In the genomic region with DNA sequence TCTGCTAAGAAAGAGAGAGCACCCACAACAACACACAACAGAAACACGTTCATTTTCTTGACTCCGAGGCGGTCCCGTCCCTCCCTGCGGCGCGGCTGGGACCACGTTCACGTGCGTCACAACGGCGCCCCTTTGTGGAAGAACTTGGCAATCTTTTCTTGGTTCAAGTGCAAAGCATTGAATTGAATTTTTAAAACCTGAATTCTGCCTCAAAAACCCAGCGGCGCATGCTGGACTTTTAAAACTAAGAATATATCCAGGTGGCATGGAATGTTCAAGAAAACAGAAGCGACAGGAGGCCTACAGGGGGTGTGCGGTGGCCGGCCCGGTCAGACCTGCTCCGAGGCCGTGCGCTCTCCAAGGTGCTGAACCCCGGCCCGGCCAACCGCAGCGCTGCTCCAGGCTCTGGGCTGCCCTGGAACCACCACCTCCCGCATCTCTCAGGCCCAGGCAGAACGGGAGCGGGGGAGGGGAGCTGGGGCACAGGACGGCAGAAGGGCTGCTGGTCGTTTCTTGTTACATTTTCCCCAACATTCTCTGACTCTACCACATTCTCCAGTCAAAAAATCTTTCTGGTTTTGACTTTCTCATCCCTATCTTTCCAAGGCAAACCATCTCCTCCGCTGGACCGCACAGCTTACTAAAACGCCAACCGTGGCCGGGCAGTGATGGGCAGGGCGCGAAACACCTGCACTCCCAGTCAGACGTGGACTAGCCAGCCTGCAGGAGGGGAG, we compare ENCODE assay signal across 1 cellular context.
TF ChIP-seq lines count a peak whose summit lies in the region.

No MANE protein-coding gene starts in this region.

TF ChIP-seq in HepG2, 621 proteins besides CTCF, POLR2A, EP300 and RAD21 (continued from another document and continues in another):
- TF ChIP-seq, protein P1, sequence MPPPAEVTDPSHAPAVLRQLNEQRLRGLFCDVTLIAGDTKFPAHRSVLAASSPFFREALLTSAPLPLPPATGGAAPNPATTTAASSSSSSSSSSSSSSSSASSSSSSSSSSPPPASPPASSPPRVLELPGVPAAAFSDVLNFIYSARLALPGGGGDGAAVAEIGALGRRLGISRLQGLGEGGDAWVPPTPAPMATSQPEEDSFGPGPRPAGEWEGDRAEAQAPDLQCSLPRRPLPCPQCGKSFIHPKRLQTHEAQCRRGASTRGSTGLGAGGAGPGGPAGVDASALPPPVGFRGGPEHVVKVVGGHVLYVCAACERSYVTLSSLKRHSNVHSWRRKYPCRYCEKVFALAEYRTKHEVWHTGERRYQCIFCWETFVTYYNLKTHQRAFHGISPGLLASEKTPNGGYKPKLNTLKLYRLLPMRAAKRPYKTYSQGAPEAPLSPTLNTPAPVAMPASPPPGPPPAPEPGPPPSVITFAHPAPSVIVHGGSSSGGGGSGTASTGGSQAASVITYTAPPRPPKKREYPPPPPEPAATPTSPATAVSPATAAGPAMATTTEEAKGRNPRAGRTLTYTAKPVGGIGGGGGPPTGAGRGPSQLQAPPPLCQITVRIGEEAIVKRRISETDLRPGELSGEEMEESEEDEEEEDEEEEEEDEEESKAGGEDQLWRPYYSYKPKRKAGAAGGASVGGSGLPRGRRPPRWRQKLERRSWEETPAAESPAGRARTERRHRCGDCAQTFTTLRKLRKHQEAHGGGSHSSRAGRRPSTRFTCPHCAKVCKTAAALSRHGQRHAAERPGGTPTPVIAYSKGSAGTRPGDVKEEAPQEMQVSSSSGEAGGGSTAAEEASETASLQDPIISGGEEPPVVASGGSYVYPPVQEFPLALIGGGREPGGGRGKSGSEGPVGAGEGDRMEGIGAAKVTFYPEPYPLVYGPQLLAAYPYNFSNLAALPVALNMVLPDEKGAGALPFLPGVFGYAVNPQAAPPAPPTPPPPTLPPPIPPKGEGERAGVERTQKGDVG (CRISPR knock-in tag; IDR thresholded peaks at IDR 0.05; ENCODE audit: borderline replicate concordance) = peak; percentile 88; the same call in 1 of the 2 replicates
- no peak for TF ChIP-seq NCOR1 (IDR thresholded peaks at IDR 0.05; ENCODE audit: borderline replicate concordance, low read length)
- TF ChIP-seq ZNF333 (CRISPR knock-in tag; IDR thresholded peaks at IDR 0.05; ENCODE audit: borderline replicate concordance) = peak; percentile 87; the same call in 1 of the 2 replicates
- no peak for TF ChIP-seq ZNF556 (CRISPR knock-in tag; IDR thresholded peaks at IDR 0.05; ENCODE audit: borderline replicate concordance)
- TF ChIP-seq, protein P2, sequence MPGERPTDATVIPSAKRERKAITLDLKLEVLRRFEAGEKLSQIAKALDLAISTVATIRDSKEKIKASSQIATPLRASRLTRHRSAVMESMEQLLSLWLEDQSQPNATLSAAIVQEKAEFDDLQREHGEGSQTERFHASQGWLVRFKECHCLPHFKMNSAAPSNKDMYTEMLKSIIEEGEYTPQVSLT (CRISPR knock-in tag; IDR thresholded peaks at IDR 0.05; ENCODE audit: borderline replicate concordance, low read depth) = no peak
- TF ChIP-seq, protein P3, sequence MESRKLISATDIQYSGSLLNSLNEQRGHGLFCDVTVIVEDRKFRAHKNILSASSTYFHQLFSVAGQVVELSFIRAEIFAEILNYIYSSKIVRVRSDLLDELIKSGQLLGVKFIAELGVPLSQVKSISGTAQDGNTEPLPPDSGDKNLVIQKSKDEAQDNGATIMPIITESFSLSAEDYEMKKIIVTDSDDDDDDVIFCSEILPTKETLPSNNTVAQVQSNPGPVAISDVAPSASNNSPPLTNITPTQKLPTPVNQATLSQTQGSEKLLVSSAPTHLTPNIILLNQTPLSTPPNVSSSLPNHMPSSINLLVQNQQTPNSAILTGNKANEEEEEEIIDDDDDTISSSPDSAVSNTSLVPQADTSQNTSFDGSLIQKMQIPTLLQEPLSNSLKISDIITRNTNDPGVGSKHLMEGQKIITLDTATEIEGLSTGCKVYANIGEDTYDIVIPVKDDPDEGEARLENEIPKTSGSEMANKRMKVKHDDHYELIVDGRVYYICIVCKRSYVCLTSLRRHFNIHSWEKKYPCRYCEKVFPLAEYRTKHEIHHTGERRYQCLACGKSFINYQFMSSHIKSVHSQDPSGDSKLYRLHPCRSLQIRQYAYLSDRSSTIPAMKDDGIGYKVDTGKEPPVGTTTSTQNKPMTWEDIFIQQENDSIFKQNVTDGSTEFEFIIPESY (CRISPR knock-in tag; IDR thresholded peaks at IDR 0.05) = peak; percentile 95
- TF ChIP-seq KLF12 (CRISPR knock-in tag; IDR thresholded peaks at IDR 0.05; ENCODE audit: borderline replicate concordance) = peak; percentile 97
- TF ChIP-seq, protein P4, sequence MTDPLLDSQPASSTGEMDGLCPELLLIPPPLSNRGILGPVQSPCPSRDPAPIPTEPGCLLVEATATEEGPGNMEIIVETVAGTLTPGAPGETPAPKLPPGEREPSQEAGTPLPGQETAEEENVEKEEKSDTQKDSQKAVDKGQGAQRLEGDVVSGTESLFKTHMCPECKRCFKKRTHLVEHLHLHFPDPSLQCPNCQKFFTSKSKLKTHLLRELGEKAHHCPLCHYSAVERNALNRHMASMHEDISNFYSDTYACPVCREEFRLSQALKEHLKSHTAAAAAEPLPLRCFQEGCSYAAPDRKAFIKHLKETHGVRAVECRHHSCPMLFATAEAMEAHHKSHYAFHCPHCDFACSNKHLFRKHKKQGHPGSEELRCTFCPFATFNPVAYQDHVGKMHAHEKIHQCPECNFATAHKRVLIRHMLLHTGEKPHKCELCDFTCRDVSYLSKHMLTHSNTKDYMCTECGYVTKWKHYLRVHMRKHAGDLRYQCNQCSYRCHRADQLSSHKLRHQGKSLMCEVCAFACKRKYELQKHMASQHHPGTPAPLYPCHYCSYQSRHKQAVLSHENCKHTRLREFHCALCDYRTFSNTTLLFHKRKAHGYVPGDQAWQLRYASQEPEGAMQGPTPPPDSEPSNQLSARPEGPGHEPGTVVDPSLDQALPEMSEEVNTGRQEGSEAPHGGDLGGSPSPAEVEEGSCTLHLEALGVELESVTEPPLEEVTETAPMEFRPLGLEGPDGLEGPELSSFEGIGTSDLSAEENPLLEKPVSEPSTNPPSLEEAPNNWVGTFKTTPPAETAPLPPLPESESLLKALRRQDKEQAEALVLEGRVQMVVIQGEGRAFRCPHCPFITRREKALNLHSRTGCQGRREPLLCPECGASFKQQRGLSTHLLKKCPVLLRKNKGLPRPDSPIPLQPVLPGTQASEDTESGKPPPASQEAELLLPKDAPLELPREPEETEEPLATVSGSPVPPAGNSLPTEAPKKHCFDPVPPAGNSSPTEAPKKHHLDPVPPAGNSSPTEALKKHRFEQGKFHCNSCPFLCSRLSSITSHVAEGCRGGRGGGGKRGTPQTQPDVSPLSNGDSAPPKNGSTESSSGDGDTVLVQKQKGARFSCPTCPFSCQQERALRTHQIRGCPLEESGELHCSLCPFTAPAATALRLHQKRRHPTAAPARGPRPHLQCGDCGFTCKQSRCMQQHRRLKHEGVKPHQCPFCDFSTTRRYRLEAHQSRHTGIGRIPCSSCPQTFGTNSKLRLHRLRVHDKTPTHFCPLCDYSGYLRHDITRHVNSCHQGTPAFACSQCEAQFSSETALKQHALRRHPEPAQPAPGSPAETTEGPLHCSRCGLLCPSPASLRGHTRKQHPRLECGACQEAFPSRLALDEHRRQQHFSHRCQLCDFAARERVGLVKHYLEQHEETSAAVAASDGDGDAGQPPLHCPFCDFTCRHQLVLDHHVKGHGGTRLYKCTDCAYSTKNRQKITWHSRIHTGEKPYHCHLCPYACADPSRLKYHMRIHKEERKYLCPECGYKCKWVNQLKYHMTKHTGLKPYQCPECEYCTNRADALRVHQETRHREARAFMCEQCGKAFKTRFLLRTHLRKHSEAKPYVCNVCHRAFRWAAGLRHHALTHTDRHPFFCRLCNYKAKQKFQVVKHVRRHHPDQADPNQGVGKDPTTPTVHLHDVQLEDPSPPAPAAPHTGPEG (CRISPR knock-in tag; IDR thresholded peaks at IDR 0.05) = peak; percentile 94
- TF ChIP-seq, protein P5, sequence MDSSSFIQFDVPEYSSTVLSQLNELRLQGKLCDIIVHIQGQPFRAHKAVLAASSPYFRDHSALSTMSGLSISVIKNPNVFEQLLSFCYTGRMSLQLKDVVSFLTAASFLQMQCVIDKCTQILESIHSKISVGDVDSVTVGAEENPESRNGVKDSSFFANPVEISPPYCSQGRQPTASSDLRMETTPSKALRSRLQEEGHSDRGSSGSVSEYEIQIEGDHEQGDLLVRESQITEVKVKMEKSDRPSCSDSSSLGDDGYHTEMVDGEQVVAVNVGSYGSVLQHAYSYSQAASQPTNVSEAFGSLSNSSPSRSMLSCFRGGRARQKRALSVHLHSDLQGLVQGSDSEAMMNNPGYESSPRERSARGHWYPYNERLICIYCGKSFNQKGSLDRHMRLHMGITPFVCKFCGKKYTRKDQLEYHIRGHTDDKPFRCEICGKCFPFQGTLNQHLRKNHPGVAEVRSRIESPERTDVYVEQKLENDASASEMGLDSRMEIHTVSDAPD (CRISPR knock-in tag; IDR thresholded peaks at IDR 0.05) = no peak; the same call in 1 of the 2 replicates
- TF ChIP-seq RARA (CRISPR knock-in tag; IDR thresholded peaks at IDR 0.05) = peak; percentile 74
- TF ChIP-seq CCDC6 (CRISPR knock-in tag; IDR thresholded peaks at IDR 0.05) = peak; percentile 71; the same call in 1 of the 2 replicates
- TF ChIP-seq, protein P6, sequence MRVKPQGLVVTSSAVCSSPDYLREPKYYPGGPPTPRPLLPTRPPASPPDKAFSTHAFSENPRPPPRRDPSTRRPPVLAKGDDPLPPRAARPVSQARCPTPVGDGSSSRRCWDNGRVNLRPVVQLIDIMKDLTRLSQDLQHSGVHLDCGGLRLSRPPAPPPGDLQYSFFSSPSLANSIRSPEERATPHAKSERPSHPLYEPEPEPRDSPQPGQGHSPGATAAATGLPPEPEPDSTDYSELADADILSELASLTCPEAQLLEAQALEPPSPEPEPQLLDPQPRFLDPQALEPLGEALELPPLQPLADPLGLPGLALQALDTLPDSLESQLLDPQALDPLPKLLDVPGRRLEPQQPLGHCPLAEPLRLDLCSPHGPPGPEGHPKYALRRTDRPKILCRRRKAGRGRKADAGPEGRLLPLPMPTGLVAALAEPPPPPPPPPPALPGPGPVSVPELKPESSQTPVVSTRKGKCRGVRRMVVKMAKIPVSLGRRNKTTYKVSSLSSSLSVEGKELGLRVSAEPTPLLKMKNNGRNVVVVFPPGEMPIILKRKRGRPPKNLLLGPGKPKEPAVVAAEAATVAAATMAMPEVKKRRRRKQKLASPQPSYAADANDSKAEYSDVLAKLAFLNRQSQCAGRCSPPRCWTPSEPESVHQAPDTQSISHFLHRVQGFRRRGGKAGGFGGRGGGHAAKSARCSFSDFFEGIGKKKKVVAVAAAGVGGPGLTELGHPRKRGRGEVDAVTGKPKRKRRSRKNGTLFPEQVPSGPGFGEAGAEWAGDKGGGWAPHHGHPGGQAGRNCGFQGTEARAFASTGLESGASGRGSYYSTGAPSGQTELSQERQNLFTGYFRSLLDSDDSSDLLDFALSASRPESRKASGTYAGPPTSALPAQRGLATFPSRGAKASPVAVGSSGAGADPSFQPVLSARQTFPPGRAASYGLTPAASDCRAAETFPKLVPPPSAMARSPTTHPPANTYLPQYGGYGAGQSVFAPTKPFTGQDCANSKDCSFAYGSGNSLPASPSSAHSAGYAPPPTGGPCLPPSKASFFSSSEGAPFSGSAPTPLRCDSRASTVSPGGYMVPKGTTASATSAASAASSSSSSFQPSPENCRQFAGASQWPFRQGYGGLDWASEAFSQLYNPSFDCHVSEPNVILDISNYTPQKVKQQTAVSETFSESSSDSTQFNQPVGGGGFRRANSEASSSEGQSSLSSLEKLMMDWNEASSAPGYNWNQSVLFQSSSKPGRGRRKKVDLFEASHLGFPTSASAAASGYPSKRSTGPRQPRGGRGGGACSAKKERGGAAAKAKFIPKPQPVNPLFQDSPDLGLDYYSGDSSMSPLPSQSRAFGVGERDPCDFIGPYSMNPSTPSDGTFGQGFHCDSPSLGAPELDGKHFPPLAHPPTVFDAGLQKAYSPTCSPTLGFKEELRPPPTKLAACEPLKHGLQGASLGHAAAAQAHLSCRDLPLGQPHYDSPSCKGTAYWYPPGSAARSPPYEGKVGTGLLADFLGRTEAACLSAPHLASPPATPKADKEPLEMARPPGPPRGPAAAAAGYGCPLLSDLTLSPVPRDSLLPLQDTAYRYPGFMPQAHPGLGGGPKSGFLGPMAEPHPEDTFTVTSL (CRISPR knock-in tag; IDR thresholded peaks at IDR 0.05; ENCODE audit: borderline replicate concordance) = peak; percentile 43; the same call in 1 of the 2 replicates
- peak; percentile 76 for TF ChIP-seq GZF1 (CRISPR knock-in tag; IDR thresholded peaks at IDR 0.05)
- TF ChIP-seq ZNF768 (CRISPR knock-in tag; IDR thresholded peaks at IDR 0.05) = peak; percentile 83; the same call in 1 of the 2 replicates
- TF ChIP-seq, protein P7, sequence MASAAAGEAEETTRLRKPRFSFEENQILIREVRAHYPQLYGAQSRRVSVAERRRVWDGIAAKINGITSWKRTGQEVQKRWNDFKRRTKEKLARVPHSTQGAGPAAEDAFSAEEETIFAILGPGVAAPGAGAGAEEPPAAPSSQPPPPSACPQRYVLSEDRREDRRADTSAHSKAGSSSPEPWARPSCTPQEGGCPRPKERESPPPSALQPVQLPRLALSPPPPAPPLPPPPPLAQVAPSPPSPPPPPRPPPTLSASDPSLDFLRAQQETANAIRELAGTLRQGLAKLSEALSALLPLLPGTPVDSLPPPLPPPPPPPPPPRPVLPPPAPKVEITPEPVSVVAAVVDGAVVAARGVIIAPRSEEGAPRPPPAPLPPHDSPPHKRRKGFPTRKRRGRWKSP (CRISPR knock-in tag; IDR thresholded peaks at IDR 0.05) = peak; percentile 92
- TF ChIP-seq, protein P8, sequence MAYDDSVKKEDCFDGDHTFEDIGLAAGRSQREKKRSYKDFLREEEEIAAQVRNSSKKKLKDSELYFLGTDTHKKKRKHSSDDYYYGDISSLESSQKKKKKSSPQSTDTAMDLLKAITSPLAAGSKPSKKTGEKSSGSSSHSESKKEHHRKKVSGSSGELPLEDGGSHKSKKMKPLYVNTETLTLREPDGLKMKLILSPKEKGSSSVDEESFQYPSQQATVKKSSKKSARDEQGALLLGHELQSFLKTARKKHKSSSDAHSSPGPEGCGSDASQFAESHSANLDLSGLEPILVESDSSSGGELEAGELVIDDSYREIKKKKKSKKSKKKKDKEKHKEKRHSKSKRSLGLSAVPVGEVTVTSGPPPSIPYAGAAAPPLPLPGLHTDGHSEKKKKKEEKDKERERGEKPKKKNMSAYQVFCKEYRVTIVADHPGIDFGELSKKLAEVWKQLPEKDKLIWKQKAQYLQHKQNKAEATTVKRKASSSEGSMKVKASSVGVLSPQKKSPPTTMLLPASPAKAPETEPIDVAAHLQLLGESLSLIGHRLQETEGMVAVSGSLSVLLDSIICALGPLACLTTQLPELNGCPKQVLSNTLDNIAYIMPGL (CRISPR knock-in tag; IDR thresholded peaks at IDR 0.05; ENCODE audit: borderline replicate concordance in 1 of 2, low read depth in 1 of 2) = peak in 1 of 2 experiments; percentile 69; a peak in 3 of 4 replicates
- TF ChIP-seq PITX1 (CRISPR knock-in tag; IDR thresholded peaks at IDR 0.05) = peak; percentile 87
- 0 out of 2 replicates have a peak, but pooled peaks have one; percentile 90 for TF ChIP-seq ZNF75D (CRISPR knock-in tag; IDR thresholded peaks at IDR 0.05; ENCODE audit: borderline replicate concordance)
- TF ChIP-seq AGO1 (IDR thresholded peaks at IDR 0.05; ENCODE audit: low read depth, low read length, poor library complexity, severe bottlenecking) = peak; percentile 62
- no peak for TF ChIP-seq DMAP1 (CRISPR knock-in tag; IDR thresholded peaks at IDR 0.05)
- no peak for TF ChIP-seq ZFP36 (IDR thresholded peaks at IDR 0.05; ENCODE audit: borderline replicate concordance, low read depth, low read length, partially characterized antibody)
- peak; percentile 95; the same call in 1 of the 2 replicates for TF ChIP-seq MYNN (CRISPR knock-in tag; IDR thresholded peaks at IDR 0.05; ENCODE audit: low read depth)
